ENCODE assay signal across 12 cellular contexts in the genomic region with DNA sequence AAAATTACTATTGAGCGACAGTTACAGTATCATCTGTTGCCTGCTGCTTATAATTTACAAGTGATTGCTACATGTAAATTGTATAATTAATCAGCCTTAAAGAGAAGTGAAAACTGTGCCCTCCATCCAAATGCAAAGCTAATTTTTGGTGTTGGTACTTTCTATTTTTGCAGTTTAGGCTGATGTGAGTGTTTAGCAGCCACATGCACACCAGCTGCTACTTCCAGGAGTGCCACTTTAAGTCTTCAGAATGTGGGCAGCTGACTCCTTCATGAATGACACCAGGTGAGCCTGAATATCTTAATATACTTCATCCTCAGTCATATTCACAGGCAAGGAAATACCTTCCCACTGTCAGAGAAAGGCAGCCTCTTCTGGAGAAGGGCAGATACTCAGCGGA.
"Had no signal": no experiment of that assay in that cellular context is flagged by ENCODE, and none has a peak within 500 bp of the region (broad histone marks: within the 10 kb centered on the region; RNA-seq: fewer than 3 reads in every experiment).

No MANE protein-coding gene starts in this region.

- H3K4me3 ChIP-seq: dorsolateral prefrontal cortex, skin epidermis, stomach, thoracic aorta had no signal

- H3K9me3 Mint-ChIP-seq: activated CD8-positive, alpha-beta T cell treated with anti-CD3 and anti-CD28 coated beads for 36 hours; nephron progenitor cell had no signal

- H3K27ac ChIP-seq: dorsolateral prefrontal cortex, skin epidermis, stomach, thoracic aorta, WERI-Rb-1 had no signal

- H3K36me3 ChIP-seq: stomach, thoracic aorta, WERI-Rb-1 had no signal

- H3K27ac Mint-ChIP-seq: activated CD8-positive, alpha-beta T cell treated with anti-CD3 and anti-CD28 coated beads for 36 hours; nephron progenitor cell had no signal

- DNase-seq: activated CD4-positive, alpha-beta T cell treated with anti-CD3 and anti-CD28 coated beads for 4 hours; activated CD8-positive, alpha-beta memory T cell treated with anti-CD3 and anti-CD28 coated beads, Interleukin-2, amount 50 U/mL, for 48 hours; activated CD8-positive, alpha-beta T cell treated with anti-CD3 and anti-CD28 coated beads for 36 hours; activated naive CD4-positive, alpha-beta T cell; aorta; dorsolateral prefrontal cortex; mammary epithelial cell; nephron progenitor cell; stomach; WERI-Rb-1 had no signal

- H3K9me3 ChIP-seq: stomach, thoracic aorta had no signal

- H3K4me3 Mint-ChIP-seq: activated CD8-positive, alpha-beta T cell treated with anti-CD3 and anti-CD28 coated beads for 36 hours; nephron progenitor cell had no signal

- H3K4me1 ChIP-seq: stomach had no signal

- H3K27me3 Mint-ChIP-seq: activated CD8-positive, alpha-beta T cell treated with anti-CD3 and anti-CD28 coated beads for 36 hours had no signal

- ATAC-seq: activated CD8-positive, alpha-beta T cell treated with anti-CD3 and anti-CD28 coated beads for 36 hours had no signal

- H3K27me3 ChIP-seq: dorsolateral prefrontal cortex, stomach had no signal
